In the genomic region with DNA sequence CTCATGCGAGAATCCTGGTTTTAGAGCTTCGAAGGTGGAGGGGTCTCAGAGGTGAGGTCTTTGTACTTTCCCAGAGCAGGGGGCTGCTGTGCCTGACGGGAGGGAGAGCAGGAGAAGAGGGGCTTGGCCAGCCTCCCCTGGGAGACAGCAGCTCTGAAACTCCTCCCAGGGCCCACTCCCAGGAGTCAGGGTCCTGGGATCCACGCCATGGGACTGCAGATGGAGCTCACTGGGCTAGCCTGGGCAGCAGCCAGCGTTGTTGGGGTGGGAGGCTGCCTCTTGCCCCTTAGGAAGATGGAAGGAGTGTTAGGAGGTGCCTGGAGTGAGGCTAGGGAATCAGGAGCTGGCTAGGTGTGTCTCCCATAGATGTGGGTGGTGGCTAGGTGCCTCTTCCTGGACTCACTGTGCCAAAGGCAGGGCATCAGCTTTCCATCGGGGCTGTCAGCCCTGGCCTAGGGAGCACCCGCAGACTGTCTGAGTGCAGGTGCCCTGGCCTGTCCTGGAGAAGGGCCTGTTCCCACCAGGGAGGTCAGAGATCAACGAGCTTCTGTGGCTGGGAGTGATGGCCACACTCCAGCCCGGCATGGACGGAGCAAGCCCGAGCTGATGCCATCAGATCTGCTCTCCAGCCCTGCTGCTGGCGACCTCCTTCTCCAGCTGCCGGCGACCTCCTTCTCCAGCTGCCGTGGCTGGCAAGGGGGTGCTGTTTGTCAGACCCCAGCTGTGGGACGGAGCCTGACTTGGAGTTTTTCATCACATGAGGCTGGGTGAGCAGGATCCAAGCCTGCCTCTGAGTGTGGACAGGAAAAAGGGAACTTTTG, we compare ENCODE assay signal across 1 cellular context.
TF ChIP-seq lines count a peak whose summit lies in the region.

No MANE protein-coding gene starts in this region.

TF ChIP-seq in IMR-90, 13 proteins besides CTCF, POLR2A, EP300 and RAD21 (continued from another document):
- TF ChIP-seq, protein P1, sequence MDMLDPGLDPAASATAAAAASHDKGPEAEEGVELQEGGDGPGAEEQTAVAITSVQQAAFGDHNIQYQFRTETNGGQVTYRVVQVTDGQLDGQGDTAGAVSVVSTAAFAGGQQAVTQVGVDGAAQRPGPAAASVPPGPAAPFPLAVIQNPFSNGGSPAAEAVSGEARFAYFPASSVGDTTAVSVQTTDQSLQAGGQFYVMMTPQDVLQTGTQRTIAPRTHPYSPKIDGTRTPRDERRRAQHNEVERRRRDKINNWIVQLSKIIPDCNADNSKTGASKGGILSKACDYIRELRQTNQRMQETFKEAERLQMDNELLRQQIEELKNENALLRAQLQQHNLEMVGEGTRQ (IDR thresholded peaks at IDR 0.05; ENCODE audit: low read depth, low read length): no peak
